9 cellular contexts compared by ENCODE assay signal in the genomic region with DNA sequence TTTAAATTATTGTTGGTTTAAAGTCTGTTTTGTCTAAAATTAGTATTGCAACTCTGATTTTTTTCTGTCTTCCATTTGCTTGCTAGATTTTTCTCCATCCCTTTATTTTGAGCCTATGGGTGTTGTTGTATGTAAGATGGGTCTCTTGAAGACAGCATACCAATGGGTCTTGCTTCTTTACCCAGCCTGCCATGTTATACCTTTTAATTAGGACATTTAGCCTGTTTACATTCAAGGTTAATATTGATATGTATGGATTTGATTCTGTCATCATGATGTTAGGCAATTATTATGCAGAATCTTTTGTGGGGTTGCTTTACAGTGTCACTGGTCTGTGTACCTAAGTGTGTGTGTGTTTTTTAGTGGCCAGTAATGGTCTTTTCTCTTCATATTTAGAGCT.
"Had no signal": no experiment of that assay in that cellular context is flagged by ENCODE, and none has a peak within 500 bp of the region (broad histone marks: within the 10 kb centered on the region; RNA-seq: fewer than 3 reads in every experiment).

No MANE protein-coding gene starts in this region.

- DNase-seq: GM23248, GOT3, H7, H9, HCEC 1CT, HFFc6 had no signal

- H3K4me3 ChIP-seq: GM23248, GM23338, HAP-1 had no signal

- ATAC-seq: GM23338, HCT116 had no signal

- H3K27ac ChIP-seq: GM23248 had no signal

- H3K9me3 ChIP-seq: HAP-1 had no signal

- H3K36me3 ChIP-seq: HAP-1 had no signal

- H3K4me1 ChIP-seq: HAP-1 had no signal
